In the genomic region with DNA sequence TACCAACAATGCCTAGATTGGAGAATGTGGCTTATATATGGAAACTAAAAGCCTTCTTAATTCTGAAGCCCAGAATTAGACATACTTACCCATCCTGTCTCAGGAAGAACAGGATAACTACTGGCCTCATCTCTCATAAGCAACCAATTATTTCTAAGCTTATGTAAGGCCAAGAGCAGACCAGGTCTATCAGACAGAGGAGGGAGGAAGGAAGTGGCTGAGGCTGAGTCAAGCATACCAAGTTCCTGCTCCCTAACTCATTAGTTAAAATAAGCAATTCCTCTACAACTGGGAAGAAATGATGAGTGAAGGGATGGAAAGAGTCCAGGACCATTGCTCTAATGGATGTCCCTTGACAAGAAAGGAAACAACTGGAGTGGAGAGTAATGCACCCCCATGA, we compare ENCODE assay signal across 25 cellular contexts. TPM values are rescaled to one million over a fixed set of nuclear protein-coding genes. Genes with fewer than 3 reads are reported as not detected.
DNase-seq lines count a peak whose midpoint lies in the region; ATAC-seq and TF ChIP-seq lines count a peak whose summit lies in the region.
"Had no signal": no experiment of that assay in that cellular context is flagged by ENCODE, and none has a peak within 500 bp of the region (broad histone marks: within the 10 kb centered on the region; RNA-seq: fewer than 3 reads in every experiment).

No MANE protein-coding gene starts in this region.

- H3K4me1 ChIP-seq in BLaER1 treated with 17β-estradiol and CSF1 and Interleukin-3, amounts not matched to agents 10 nM and 100 nM = peaks cover 7 to 15% (median 11%) of the 10 kb centered on the region in 10 experiments; a peak in 19 of 20 replicates
- no peaks in the 10 kb centered on the region; the same call in 1 of the 2 replicates for H3K4me1 ChIP-seq in IMR-90 (ENCODE audit: control insufficient read depth, insufficient read depth, low read length)
- H3K4me1 ChIP-seq: heart left ventricle, parathyroid adenoma, testis had no signal

- peak overlapping the region; percentile 2 for H2BK5ac ChIP-seq in IMR-90 (ENCODE audit: low read depth, low read length, poor library complexity, severe bottlenecking)

- no peak overlapping the region for H2AK9ac ChIP-seq in IMR-90 (replicated peaks; ENCODE audit: low read depth, low read length, poor library complexity)

- dilution Hi-C loops in IMR-90 (cut with HindIII; ENCODE audit: low sequenced_read_pairs, unreplicated experiment) = no loop called here

- 0 out of 2 replicates have a peak overlapping the region, but pooled peaks have one; percentile 65 for H2BK120ac ChIP-seq in IMR-90 (ENCODE audit: low read depth, low read length)

- H3K27me3 ChIP-seq in BLaER1 treated with 17β-estradiol and CSF1 and Interleukin-3, amounts not matched to agents 10 nM and 100 nM = no peaks in the 10 kb centered on the region
- H3K27me3 ChIP-seq in IMR-90 (ENCODE audit: control insufficient read depth, insufficient read depth, low read length) = no peaks in the 10 kb centered on the region; the same call in 1 of the 2 replicates
- H3K27me3 ChIP-seq: heart left ventricle, testis had no signal

- H3K18ac ChIP-seq in IMR-90 (ENCODE audit: low read depth, low read length) = no peak overlapping the region

- no peak overlapping the region for H2BK15ac ChIP-seq in IMR-90 (ENCODE audit: low read depth, low read length)

- no peak overlapping the region; the same call in 1 of the 2 replicates for H3K4ac ChIP-seq in IMR-90 (ENCODE audit: low read depth, low read length)

- no peak overlapping the region for H4K5ac ChIP-seq in IMR-90 (ENCODE audit: low read depth, low read length)

- no peak overlapping the region for H3K23ac ChIP-seq in IMR-90 (ENCODE audit: low read depth, low read length)

- H3K9ac ChIP-seq in BLaER1 treated with 17β-estradiol and CSF1 and Interleukin-3, amounts not matched to agents 10 nM and 100 nM = no peak overlapping the region
- no peak overlapping the region for H3K9ac ChIP-seq in IMR-90 (ENCODE audit: low read depth, low read length)
- H3K9ac ChIP-seq: parathyroid adenoma had no signal

- no peak overlapping the region for H3K4me3 ChIP-seq in BLaER1 treated with 17β-estradiol and CSF1 and Interleukin-3, amounts not matched to agents 10 nM and 100 nM
- H3K4me3 ChIP-seq in IMR-90 (ENCODE audit: insufficient read depth, low read depth, low read length) (no peak overlapping the region), astrocyte of the spinal cord (ENCODE audit: low read depth, low read length) (no peak overlapping the region)
- H3K4me3 ChIP-seq: heart left ventricle, testis had no signal

- H2AFZ ChIP-seq in IMR-90 (replicated peaks; ENCODE audit: low read length, poor library complexity) = no peak overlapping the region
- H2AFZ ChIP-seq: parathyroid adenoma had no signal

- H4K91ac ChIP-seq in IMR-90 (ENCODE audit: insufficient read depth, low read depth, low read length) = no peak overlapping the region

- in situ Hi-C loops in IMR-90 (cut with MboI; ENCODE audit: low sequenced_read_pairs) (no loop called here), astrocyte of the spinal cord (cut with HindIII; ENCODE audit: low sequenced_read_pairs) (no loop called here)

- no TSS peak for BruUV-seq in IMR-90 (replicated peaks; lab: Mats Ljungman, UMichigan)

- no peak for TF ChIP-seq CTCF in IMR-90 (conservative IDR thresholded peaks at IDR 0.05; ENCODE audit: low read depth, low read length)
- no peak for TF ChIP-seq CTCF in astrocyte of the spinal cord (IDR thresholded peaks at IDR 0.05; ENCODE audit: low read depth, low read length)

- CTCF ChIA-PET in IMR-90 (lab: Yijun Ruan, JAX) = interaction anchor here (0.5 kb wide), 1 partner anchor 14 kb away, joined by 3 read pairs; no protein-coding TSS in a partner anchor

- no peak overlapping the region for H3K14ac ChIP-seq in IMR-90 (replicated peaks; ENCODE audit: low read depth, low read length)

- no peak overlapping the region for H2AK5ac ChIP-seq in IMR-90 (ENCODE audit: low read depth, low read length)

- no peak overlapping the region for H3K56ac ChIP-seq in IMR-90 (ENCODE audit: extremely low read depth, insufficient read depth, low read length)

- H4K8ac ChIP-seq in IMR-90 (ENCODE audit: low read depth in 2 of 2, low read length in 2 of 2) = no peak overlapping the region

- TF ChIP-seq POLR2A in IMR-90 (IDR thresholded peaks at IDR 0.05; ENCODE audit: low read depth, low read length) = no peak

- peak; percentile 84 for ATAC-seq in IMR-90 (ENCODE audit: low read depth)
- ATAC-seq in GM18519 (IDR thresholded peaks at IDR 0.05; ENCODE audit: low FRiP score, unreplicated experiment) = no peak
- ATAC-seq: HCT116; heart left ventricle; naive thymus-derived CD4-positive, alpha-beta T cell had no signal

- no peaks in the 10 kb centered on the region for H3K36me3 ChIP-seq in BLaER1 treated with 17β-estradiol and CSF1 and Interleukin-3, amounts not matched to agents 10 nM and 100 nM
- no peaks in the 10 kb centered on the region for H3K36me3 ChIP-seq in IMR-90 (ENCODE audit: control insufficient read depth, insufficient read depth, low read length)
- H3K36me3 ChIP-seq: heart left ventricle had no signal

- no peak for TF ChIP-seq RAD21 in IMR-90 (IDR thresholded peaks at IDR 0.05; ENCODE audit: low read length)

- H4K20me1 ChIP-seq in BLaER1 treated with 17β-estradiol and CSF1 and Interleukin-3, amounts not matched to agents 10 nM and 100 nM = no peaks in the 10 kb centered on the region
- no peaks in the 10 kb centered on the region for H4K20me1 ChIP-seq in IMR-90 (ENCODE audit: insufficient read depth, low read length)

- H3K27ac ChIP-seq in BLaER1 treated with 17β-estradiol and CSF1 and Interleukin-3, amounts not matched to agents 10 nM and 100 nM = no peak overlapping the region
- H3K27ac ChIP-seq in IMR-90 (ENCODE audit: insufficient read depth, low read length) = no peak overlapping the region
- H3K27ac ChIP-seq: C4-2B, heart left ventricle, parathyroid adenoma, testis had no signal

- no peaks in the 10 kb centered on the region for H3K9me1 ChIP-seq in IMR-90 (ENCODE audit: insufficient read depth, low read length)

- H3K4me2 ChIP-seq in BLaER1 treated with 17β-estradiol and CSF1 and Interleukin-3, amounts not matched to agents 10 nM and 100 nM = peak overlapping the region; percentile 3 to 59 (median 41); a peak in 18 of 22 replicates
- H3K4me2 ChIP-seq in IMR-90 (ENCODE audit: low read depth, low read length) = no peak overlapping the region

- H2BK20ac ChIP-seq in IMR-90 (ENCODE audit: low read depth, low read length) = 0 out of 2 replicates have a peak overlapping the region, but pooled peaks have one; percentile 65

- DNase-seq in IMR-90 (peak; percentile 76), astrocyte of the spinal cord (ENCODE audit: low read depth, low spot score) (peak; percentile 3), kidney tubule cell (ENCODE audit: low spot score) (peak; percentile 35), NCI-H345 (lab: John Stamatoyannopoulos, UW) (no peak), cortex of kidney (lab: John Stamatoyannopoulos, UW) (no peak)
- DNase-seq in stimulated activated naive CD4-positive, alpha-beta T cell (lab: John Stamatoyannopoulos, UW) = no peak
- DNase-seq: activated CD4-positive, alpha-beta T cell treated with anti-CD3 and anti-CD28 coated beads, Interleukin-2, amount 50 U/mL, for 48 hours; activated naive CD4-positive, alpha-beta T cell treated with anti-CD3 and anti-CD28 coated beads, Interleukin-2, amount 50 U/mL, for 16 hours; activated T-cell treated with anti-CD3 and anti-CD28 coated beads, Interleukin-2, amount 50 U/mL, for 24 hours; DMS 273 treated with DMSO at 0.1 percent for 48 hours; erythroblast; heart left ventricle; mammary epithelial cell; naive thymus-derived CD4-positive, alpha-beta T cell; NCI-H1694 treated with DMSO at 0.1 percent for 48 hours; small intestine; T1000 had no signal

- intact Hi-C loops in IMR-90 (cut with micrococcal nuclease) = no loop called here

- POLR2A ChIA-PET in IMR-90 (lab: Charles Lee; ENCODE audit: unreplicated experiment) = no interaction called here

- H3K9me3 ChIP-seq in BLaER1 treated with 17β-estradiol and CSF1 and Interleukin-3, amounts not matched to agents 10 nM and 100 nM (replicated peaks in 1 of 11) = no peaks in the 10 kb centered on the region
- no peaks in the 10 kb centered on the region for H3K9me3 ChIP-seq in IMR-90 (ENCODE audit: control insufficient read depth, insufficient read depth, low read length)
- H3K9me3 ChIP-seq: heart left ventricle, testis had no signal

- H3K79me1 ChIP-seq in IMR-90 (ENCODE audit: low read depth in 1 of 2, low read length in 2 of 2) = no peaks in the 10 kb centered on the region

TF ChIP-seq in IMR-90, 13 proteins besides CTCF, POLR2A, EP300 and RAD21:
- TF ChIP-seq FOS (IDR thresholded peaks at IDR 0.05; ENCODE audit: low read depth, low read length) (no peak), MXI1 (IDR thresholded peaks at IDR 0.05; ENCODE audit: borderline replicate concordance, low read depth, low read length) (no peak), SMC3 (IDR thresholded peaks at IDR 0.05; ENCODE audit: low read depth, low read length) (no peak), MAFK (IDR thresholded peaks at IDR 0.05; ENCODE audit: low read depth, low read length) (no peak), CEBPB (IDR thresholded peaks at IDR 0.05; ENCODE audit: low read depth, low read length) (no peak), CHD1 (IDR thresholded peaks at IDR 0.05; ENCODE audit: low read depth, low read length) (no peak), RFX5 (IDR thresholded peaks at IDR 0.05; ENCODE audit: low read depth, low read length) (no peak), MAZ (IDR thresholded peaks at IDR 0.05; ENCODE audit: borderline replicate concordance, low read depth, low read length) (no peak), BHLHE40 (IDR thresholded peaks at IDR 0.05; ENCODE audit: low read depth, low read length) (no peak), RCOR1 (IDR thresholded peaks at IDR 0.05; ENCODE audit: insufficient replicate concordance, low read length) (no peak)
- TF ChIP-seq, protein P1, sequence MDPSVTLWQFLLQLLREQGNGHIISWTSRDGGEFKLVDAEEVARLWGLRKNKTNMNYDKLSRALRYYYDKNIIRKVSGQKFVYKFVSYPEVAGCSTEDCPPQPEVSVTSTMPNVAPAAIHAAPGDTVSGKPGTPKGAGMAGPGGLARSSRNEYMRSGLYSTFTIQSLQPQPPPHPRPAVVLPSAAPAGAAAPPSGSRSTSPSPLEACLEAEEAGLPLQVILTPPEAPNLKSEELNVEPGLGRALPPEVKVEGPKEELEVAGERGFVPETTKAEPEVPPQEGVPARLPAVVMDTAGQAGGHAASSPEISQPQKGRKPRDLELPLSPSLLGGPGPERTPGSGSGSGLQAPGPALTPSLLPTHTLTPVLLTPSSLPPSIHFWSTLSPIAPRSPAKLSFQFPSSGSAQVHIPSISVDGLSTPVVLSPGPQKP (IDR thresholded peaks at IDR 0.05; ENCODE audit: borderline replicate concordance, low read depth, low read length) = no peak

RNA-seq across cellular contexts. Expression of gene INSM2, which starts 27.0 kb away (rescaled TPM):
- total RNA-seq in IMR-90 (2012; rRNA removed) = not detected in 2 replicates
- not detected in 2 replicates for polyA plus RNA-seq in IMR-90 (2012; rRNA removed)
- polyA plus RNA-seq in IMR-90 (2012; cell fraction: cytosol; rRNA removed) = not detected in 2 replicates
- polyA plus RNA-seq in IMR-90 (2012; cell fraction: nucleus; rRNA removed; ENCODE audit: low replicate concordance) = not detected in 2 replicates
- total RNA-seq: dermis microvascular lymphatic vessel endothelial cell; heart left ventricle; mammary epithelial cell; naive thymus-derived CD4-positive, alpha-beta T cell; NCI-H460 had no signal
- polyA plus RNA-seq: heart left ventricle; mammary epithelial cell; naive thymus-derived CD4-positive, alpha-beta T cell had no signal

Comparison
In these comparisons a context has a peak if more than half of its experiments do, and no peak if none do; other contexts are left out.
1. DNase-seq: peak in IMR-90 (single experiment), astrocyte of the spinal cord (single experiment) and kidney tubule cell (single experiment); none in stimulated activated naive CD4-positive, alpha-beta T cell (0 of 6), NCI-H345 (single experiment) and cortex of kidney (single experiment).